ENCODE assay signal across 25 cellular contexts in the genomic region with DNA sequence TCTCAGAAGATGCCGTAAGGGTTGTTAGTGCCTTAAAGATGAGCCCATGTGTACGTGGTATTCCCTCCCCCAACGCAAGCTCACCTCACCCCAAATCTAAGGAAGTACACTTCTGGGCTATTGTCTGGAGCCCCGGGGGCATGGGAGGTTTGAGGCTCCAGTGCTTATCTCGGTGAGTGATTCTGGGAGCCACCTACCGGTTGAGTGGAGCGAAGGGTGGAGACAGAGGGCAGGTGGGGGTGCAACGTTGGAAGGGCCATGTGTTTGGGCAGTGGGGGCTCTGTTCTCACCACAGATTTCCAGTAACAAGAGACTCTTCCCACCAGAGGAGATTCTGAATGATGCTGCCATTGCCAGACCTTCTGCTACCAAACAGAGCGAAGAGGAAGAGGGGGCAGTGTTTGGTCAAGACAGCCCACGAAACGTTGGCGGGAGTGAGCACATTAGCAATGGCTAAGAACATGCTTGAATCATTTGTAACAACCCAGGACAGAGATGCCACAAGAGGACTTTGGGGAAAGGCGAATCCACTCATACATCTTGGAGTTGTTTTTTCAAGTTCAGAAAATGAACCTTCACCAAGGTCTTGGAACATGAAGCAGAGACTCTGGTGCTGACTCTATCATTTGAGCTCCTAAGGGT. TPM values are rescaled to one million over a fixed set of nuclear protein-coding genes. Genes with fewer than 3 reads are reported as not detected.
"Had no signal": no experiment of that assay in that cellular context is flagged by ENCODE, and none has a peak within 500 bp of the region (broad histone marks: within the 10 kb centered on the region; RNA-seq: fewer than 3 reads in every experiment).

No MANE protein-coding gene starts in this region.

- H3K27me3 ChIP-seq: body of pancreas, ovary, right atrium auricular region, tibial artery had no signal

- H3K4me3 ChIP-seq: body of pancreas, dorsolateral prefrontal cortex, gastroesophageal sphincter, ovary, psoas muscle, right atrium auricular region, tibial artery had no signal

- H3K27ac Mint-ChIP-seq: activated CD4-positive, alpha-beta T cell treated with anti-CD3 and anti-CD28 coated beads, Interleukin-2, amount 10 ng/mL, durations not matched to agents 7 days and 5 days; activated CD8-positive, alpha-beta T cell treated with anti-CD3 and anti-CD28 coated beads, Interleukin-2, amount 10 ng/mL, durations not matched to agents 7 days and 5 days; activated naive CD8-positive, alpha-beta T cell treated with anti-CD3 and anti-CD28 coated beads, Interleukin-2, amount 50 U/mL, for 24 hours; activated T-helper 1 cell treated with anti-CD3 and anti-CD28 coated beads, Interleukin-12 subunit alpha, Interleukin-12 subunit beta, Interleukin-2, Interleukin-4 antibody, amounts not matched to agents 30 ng/mL and 10 ng/mL and 1 ng/mL, durations not matched to agents 14 hours and 24 hours and 36 hours; effector memory CD8-positive, alpha-beta T cell; memory B cell; natural killer cell treated with Interleukin-12 subunit alpha and Interleukin-12 subunit beta and Interleukin-15 and Interleukin-18, amount 100 ng/mL, for 72 hours; stimulated activated naive CD8-positive, alpha-beta T cell treated with anti-CD3 and anti-CD28 coated beads, Interleukin-15, Interleukin-2, amounts not matched to agents 100 ng/mL and 50 ng/mL, for 24 hours had no signal

- H3K36me3 Mint-ChIP-seq: memory B cell; natural killer cell treated with Interleukin-12 subunit alpha and Interleukin-12 subunit beta and Interleukin-15 and Interleukin-18, amount 100 ng/mL, for 72 hours had no signal

- H3K9me3 Mint-ChIP-seq: activated CD4-positive, alpha-beta T cell treated with anti-CD3 and anti-CD28 coated beads, Interleukin-2, amount 10 ng/mL, durations not matched to agents 7 days and 5 days; activated naive CD8-positive, alpha-beta T cell treated with anti-CD3 and anti-CD28 coated beads, Interleukin-2, amount 50 U/mL, for 24 hours; activated T-helper 1 cell treated with anti-CD3 and anti-CD28 coated beads, Interleukin-12 subunit alpha, Interleukin-12 subunit beta, Interleukin-2, Interleukin-4 antibody, amounts not matched to agents 30 ng/mL and 10 ng/mL and 1 ng/mL, durations not matched to agents 14 hours and 24 hours and 36 hours; effector memory CD8-positive, alpha-beta T cell; natural killer cell treated with Interleukin-12 subunit alpha and Interleukin-12 subunit beta and Interleukin-15 and Interleukin-18, amount 100 ng/mL, for 72 hours; stimulated activated naive CD8-positive, alpha-beta T cell treated with anti-CD3 and anti-CD28 coated beads, Interleukin-15, Interleukin-2, amounts not matched to agents 100 ng/mL and 50 ng/mL, for 24 hours had no signal

- DNase-seq: activated CD4-positive, alpha-beta T cell treated with anti-CD3 and anti-CD28 coated beads, Interleukin-2, amount 10 ng/mL, durations not matched to agents 7 days and 5 days; activated CD4-positive, CD25-positive, alpha-beta regulatory T cell treated with anti-CD3 and anti-CD28 coated beads, Interleukin-2, amount 50 U/mL, for 72 hours; activated CD8-positive, alpha-beta T cell treated with anti-CD3 and anti-CD28 coated beads, Interleukin-2, amount 10 ng/mL, durations not matched to agents 7 days and 5 days; activated gamma-delta T cell; activated naive CD4-positive, alpha-beta T cell treated with anti-CD3 and anti-CD28 coated beads, Interleukin-2, amount 50 U/mL, for 16 hours; activated naive CD8-positive, alpha-beta T cell treated with anti-CD3 and anti-CD28 coated beads, Interleukin-2, amount 50 U/mL, for 24 hours; anterior cingulate cortex; body of pancreas; effector memory CD8-positive, alpha-beta T cell; head of caudate nucleus; hypothalamus; ovary; psoas muscle; stimulated activated CD4-positive, alpha-beta T cell treated with anti-CD3 and anti-CD28 coated beads, Interleukin-1b, Interleukin-23, amount 100 ng/mL, for 48 hours; tibial artery had no signal

- H3K4me3 Mint-ChIP-seq: activated CD4-positive, alpha-beta T cell treated with anti-CD3 and anti-CD28 coated beads, Interleukin-2, amount 10 ng/mL, durations not matched to agents 7 days and 5 days; activated CD8-positive, alpha-beta T cell treated with anti-CD3 and anti-CD28 coated beads, Interleukin-2, amount 10 ng/mL, durations not matched to agents 7 days and 5 days; activated naive CD8-positive, alpha-beta T cell treated with anti-CD3 and anti-CD28 coated beads, Interleukin-2, amount 50 U/mL, for 24 hours; activated T-helper 1 cell treated with anti-CD3 and anti-CD28 coated beads, Interleukin-12 subunit alpha, Interleukin-12 subunit beta, Interleukin-2, Interleukin-4 antibody, amounts not matched to agents 30 ng/mL and 10 ng/mL and 1 ng/mL, durations not matched to agents 14 hours and 24 hours and 36 hours; effector memory CD8-positive, alpha-beta T cell; memory B cell; natural killer cell treated with Interleukin-12 subunit alpha and Interleukin-12 subunit beta and Interleukin-15 and Interleukin-18, amount 100 ng/mL, for 72 hours; stimulated activated naive CD8-positive, alpha-beta T cell treated with anti-CD3 and anti-CD28 coated beads, Interleukin-15, Interleukin-2, amounts not matched to agents 100 ng/mL and 50 ng/mL, for 24 hours had no signal

- ATAC-seq: activated CD8-positive, alpha-beta T cell treated with anti-CD3 and anti-CD28 coated beads, Interleukin-2, amount 10 ng/mL, durations not matched to agents 7 days and 5 days; activated naive CD8-positive, alpha-beta T cell treated with anti-CD3 and anti-CD28 coated beads, Interleukin-2, amount 50 U/mL, for 24 hours; body of pancreas; effector memory CD8-positive, alpha-beta T cell; esophagus mucosa; gastroesophageal sphincter; natural killer cell treated with Interleukin-12 subunit alpha and Interleukin-12 subunit beta and Interleukin-15 and Interleukin-18, amount 100 ng/mL, for 72 hours; psoas muscle had no signal

- H3K4me1 ChIP-seq: body of pancreas, psoas muscle, right atrium auricular region, tibial artery had no signal

- H3K36me3 ChIP-seq: ovary, right atrium auricular region had no signal

- H3K27me3 Mint-ChIP-seq: activated CD4-positive, alpha-beta T cell treated with anti-CD3 and anti-CD28 coated beads, Interleukin-2, amount 10 ng/mL, durations not matched to agents 7 days and 5 days had no signal

- H3K27ac ChIP-seq: body of pancreas, dorsolateral prefrontal cortex, gastroesophageal sphincter, ovary, psoas muscle, right atrium auricular region, tibial artery, VCaP had no signal

- H3K9me3 ChIP-seq: body of pancreas, gastroesophageal sphincter, ovary, psoas muscle, right atrium auricular region, tibial artery had no signal

- H3K4me1 Mint-ChIP-seq: activated CD4-positive, alpha-beta T cell treated with anti-CD3 and anti-CD28 coated beads, Interleukin-2, amount 10 ng/mL, durations not matched to agents 7 days and 5 days; activated naive CD8-positive, alpha-beta T cell treated with anti-CD3 and anti-CD28 coated beads, Interleukin-2, amount 50 U/mL, for 24 hours; memory B cell had no signal

RNA-seq across cellular contexts. Expression of a gene that starts 38.7 kb away (rescaled TPM):
- total RNA-seq: activated CD4-positive, alpha-beta T cell treated with anti-CD3 and anti-CD28 coated beads, Interleukin-2, amount 10 ng/mL, durations not matched to agents 7 days and 5 days; activated CD8-positive, alpha-beta T cell treated with anti-CD3 and anti-CD28 coated beads, Interleukin-2, amount 10 ng/mL, durations not matched to agents 7 days and 5 days; activated T-helper 1 cell treated with anti-CD3 and anti-CD28 coated beads, Interleukin-12 subunit alpha, Interleukin-12 subunit beta, Interleukin-2, Interleukin-4 antibody, amounts not matched to agents 30 ng/mL and 10 ng/mL and 1 ng/mL, durations not matched to agents 14 hours and 24 hours and 36 hours; natural killer cell treated with Interleukin-12 subunit alpha and Interleukin-12 subunit beta and Interleukin-15 and Interleukin-18, amount 100 ng/mL, for 72 hours; T-helper 2 cell treated with Interferon-gamma antibody and Interleukin-4, amounts not matched to agents 100 ng/mL and 5 ng/mL, for 36 hours had no signal
